ENCODE assay signal across 25 cellular contexts in the genomic region with DNA sequence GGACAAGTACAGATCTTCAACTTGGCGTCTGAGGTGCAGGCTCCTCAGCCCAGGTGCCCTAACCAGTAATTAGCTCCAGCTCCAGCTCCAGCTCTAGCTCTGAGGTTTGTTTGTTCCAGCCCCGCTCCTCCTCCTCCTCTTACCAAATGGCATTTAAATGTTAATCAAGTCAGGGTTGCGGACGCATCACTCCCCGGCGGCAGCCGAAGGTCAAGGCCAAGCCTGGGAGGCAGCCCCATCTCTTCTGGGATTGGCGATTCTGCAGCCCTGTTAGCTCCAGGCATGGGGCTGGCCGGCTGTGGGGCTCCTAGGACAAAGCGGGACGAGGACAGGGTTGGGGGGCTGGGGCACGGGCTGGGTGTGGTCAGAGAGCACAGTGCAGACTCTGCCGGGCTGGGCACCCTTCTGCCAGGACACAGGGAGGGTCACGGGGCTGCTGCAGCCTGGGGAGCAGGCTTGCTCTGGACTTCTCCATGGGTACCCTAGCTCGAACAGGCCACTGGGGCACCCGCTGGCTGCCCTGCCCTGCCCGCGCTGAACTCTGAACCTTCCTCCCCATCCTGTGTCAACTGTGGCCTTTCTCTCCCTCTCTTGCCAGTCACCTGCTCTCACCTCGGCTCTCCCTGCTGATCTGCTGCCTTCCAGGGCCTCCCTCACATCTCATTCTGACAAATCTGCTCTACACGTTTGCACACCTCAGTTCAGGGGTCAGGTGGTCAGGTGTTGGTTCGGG.
DNase-seq lines count a peak whose midpoint lies in the region; ATAC-seq and TF ChIP-seq lines count a peak whose summit lies in the region.
"Had no signal": no experiment of that assay in that cellular context is flagged by ENCODE, and none has a peak within 500 bp of the region (broad histone marks: within the 10 kb centered on the region; RNA-seq: fewer than 3 reads in every experiment).

No MANE protein-coding gene starts in this region.

- H3K4me3 Mint-ChIP-seq in WTC11: peak overlapping the region; percentile 43
- H3K4me3 Mint-ChIP-seq in activated CD4-positive, alpha-beta T cell treated with anti-CD3 and anti-CD28 coated beads for 36 hours: no peak overlapping the region
- H3K4me3 Mint-ChIP-seq: activated naive CD4-positive, alpha-beta T cell treated with anti-CD3 and anti-CD28 coated beads, Interleukin-2, amount 10 ng/mL, durations not matched to agents 7 days and 5 days; activated T-cell treated with anti-CD3 and anti-CD28 coated beads, Interleukin-2, amount 50 U/mL, for 4 hours; naive B cell had no signal

- no peaks in the 10 kb centered on the region for H3K36me3 Mint-ChIP-seq in WTC11
- no peaks in the 10 kb centered on the region for H3K36me3 Mint-ChIP-seq in activated CD4-positive, alpha-beta T cell treated with anti-CD3 and anti-CD28 coated beads for 36 hours (ENCODE audit: low read depth)
- H3K36me3 Mint-ChIP-seq: activated naive CD4-positive, alpha-beta T cell treated with anti-CD3 and anti-CD28 coated beads, Interleukin-2, amount 10 ng/mL, durations not matched to agents 7 days and 5 days; naive B cell had no signal

- DNase-seq in NCI-H748 (lab: John Stamatoyannopoulos, UW; ENCODE audit: unreplicated experiment): peak; percentile 37
- DNase-seq in NCI-H748 treated with DMSO at 0.1 percent for 48 hours (lab: John Stamatoyannopoulos, UW): no peak
- DNase-seq in WTC11 (ENCODE audit: low spot score): peak; percentile 80
- DNase-seq in iPS-NIHi11 (ENCODE audit: low spot score): peak; percentile 61
- DNase-seq in transverse colon: no peak
- DNase-seq in amygdala (lab: John Stamatoyannopoulos, UW): no peak
- no peak for DNase-seq in activated CD4-positive, alpha-beta T cell treated with anti-CD3 and anti-CD28 coated beads for 36 hours
- DNase-seq: activated naive CD4-positive, alpha-beta T cell treated with anti-CD3 and anti-CD28 coated beads, Interleukin-2, amount 10 ng/mL, durations not matched to agents 7 days and 5 days; activated T-cell treated with anti-CD3 and anti-CD28 coated beads, Interleukin-2, amount 50 U/mL, for 4 hours; C1 segment of cervical spinal cord; cerebellar nuclear complex; effector memory CD4-positive, alpha-beta T cell; MM.1S; naive B cell; NCI-H2029 treated with DMSO at 0.1 percent for 48 hours; NCI-H82; Peyer's patch; stimulated activated CD4-positive, alpha-beta T cell treated with anti-CD3 and anti-CD28 coated beads, Interleukin-1b, Interleukin-23, amount 100 ng/mL, for 48 hours; stimulated activated naive CD4-positive, alpha-beta T cell treated with Interleukin-2 at 50 U/mL for 16 hours; T-helper 9 cell; upper lobe of left lung had no signal

- intact Hi-C loops in transverse colon (cut with DNase I; ENCODE audit: low total_unique reads): no loop called here
- intact Hi-C loops in activated CD4-positive, alpha-beta T cell treated with anti-CD3 and anti-CD28 coated beads for 36 hours (cut with DNase I, micrococcal nuclease): no loop called here

- no peak for TF ChIP-seq POLR2A in transverse colon (IDR thresholded peaks at IDR 0.05)

- ATAC-seq in WTC11 (peak; percentile 91), GM21737 (IDR thresholded peaks at IDR 0.05; ENCODE audit: unreplicated experiment) (no peak)
- ATAC-seq in activated CD4-positive, alpha-beta T cell treated with anti-CD3 and anti-CD28 coated beads for 36 hours: no peak
- ATAC-seq: activated T-cell treated with anti-CD3 and anti-CD28 coated beads, Interleukin-2, amount 50 U/mL, for 4 hours had no signal

- no peak overlapping the region for H3K27ac ChIP-seq in transverse colon
- H3K27ac ChIP-seq: ascending aorta, parathyroid adenoma, Peyer's patch, SK-N-MC had no signal

- CTCF ChIA-PET in WTC11 (lab: Charles Lee): interaction anchor here (0.7 to 1.8 kb wide), 14 partner anchors 14 to 343 kb away, joined by 3 to 25 read pairs (median 4); no protein-coding TSS in a partner anchor
- CTCF ChIA-PET in activated CD4-positive, alpha-beta T cell treated with anti-CD3 and anti-CD28 coated beads for 36 hours (lab: Charles Lee): no interaction called here

- TF ChIP-seq EP300 in transverse colon (IDR thresholded peaks at IDR 0.05; ENCODE audit: low read depth): no peak

- peaks cover 100% of the 10 kb centered on the region for H3K27me3 Mint-ChIP-seq in WTC11 (ENCODE audit: low read depth)
- peaks cover 23% of the 10 kb centered on the region for H3K27me3 Mint-ChIP-seq in activated CD4-positive, alpha-beta T cell treated with anti-CD3 and anti-CD28 coated beads for 36 hours

- H3K4me3 ChIP-seq in transverse colon: no peak overlapping the region
- H3K4me3 ChIP-seq: ascending aorta, Peyer's patch, SK-N-MC, upper lobe of left lung had no signal

- peaks cover 26% of the 10 kb centered on the region for H3K4me1 Mint-ChIP-seq in WTC11
- no peaks in the 10 kb centered on the region for H3K4me1 Mint-ChIP-seq in activated CD4-positive, alpha-beta T cell treated with anti-CD3 and anti-CD28 coated beads for 36 hours
- H3K4me1 Mint-ChIP-seq: activated naive CD4-positive, alpha-beta T cell treated with anti-CD3 and anti-CD28 coated beads, Interleukin-2, amount 10 ng/mL, durations not matched to agents 7 days and 5 days; naive B cell had no signal

- H3K27ac Mint-ChIP-seq in WTC11: no peak overlapping the region
- H3K27ac Mint-ChIP-seq in activated CD4-positive, alpha-beta T cell treated with anti-CD3 and anti-CD28 coated beads for 36 hours: no peak overlapping the region
- H3K27ac Mint-ChIP-seq: activated naive CD4-positive, alpha-beta T cell treated with anti-CD3 and anti-CD28 coated beads, Interleukin-2, amount 10 ng/mL, durations not matched to agents 7 days and 5 days; naive B cell had no signal

- H3K36me3 ChIP-seq in transverse colon: no peaks in the 10 kb centered on the region
- H3K36me3 ChIP-seq: ascending aorta, Peyer's patch, upper lobe of left lung had no signal

- H3K9me3 Mint-ChIP-seq in WTC11: no peaks in the 10 kb centered on the region
- no peaks in the 10 kb centered on the region for H3K9me3 Mint-ChIP-seq in activated CD4-positive, alpha-beta T cell treated with anti-CD3 and anti-CD28 coated beads for 36 hours (ENCODE audit: low read depth)
- H3K9me3 Mint-ChIP-seq: activated naive CD4-positive, alpha-beta T cell treated with anti-CD3 and anti-CD28 coated beads, Interleukin-2, amount 10 ng/mL, durations not matched to agents 7 days and 5 days; activated T-cell treated with anti-CD3 and anti-CD28 coated beads, Interleukin-2, amount 50 U/mL, for 4 hours had no signal

- no peaks in the 10 kb centered on the region for H3K4me1 ChIP-seq in transverse colon
- H3K4me1 ChIP-seq: ascending aorta, parathyroid adenoma, Peyer's patch had no signal

- POLR2A ChIA-PET in WTC11 (lab: Charles Lee): interaction anchor here (1.0 kb wide), 1 partner anchor 30 kb away, joined by 3 read pairs; no protein-coding TSS in a partner anchor
- POLR2A ChIA-PET in activated CD4-positive, alpha-beta T cell treated with anti-CD3 and anti-CD28 coated beads for 36 hours (lab: Charles Lee): no interaction called here

- WGBS in transverse colon (ENCODE audit: low coverage in 1 of 2), 2 donors: 37 to 40% methylated on average over 1 to 20 of the region's 21 CpGs

- TF ChIP-seq CTCF in WTC11 (IDR thresholded peaks at IDR 0.05) (no peak), transverse colon (IDR thresholded peaks at IDR 0.05) (no peak)

- no peaks in the 10 kb centered on the region for H3K9me3 ChIP-seq in transverse colon
- H3K9me3 ChIP-seq: ascending aorta, Peyer's patch, upper lobe of left lung had no signal

- H3K27me3 ChIP-seq in transverse colon: peaks cover 23% of the 10 kb centered on the region
- H3K27me3 ChIP-seq: ascending aorta, Peyer's patch, upper lobe of left lung had no signal

- in situ Hi-C loops in transverse colon (cut with MboI; ENCODE audit: low pct_ligation_motif_present in 1 of 4, low pct_unique_long_range_greater_than_20kb in 1 of 4, low sequenced_read_pairs in 3 of 4): loop anchor here in 2 of 4 donors (25.0 kb wide), 3 partner anchors 100 to 175 kb away; no protein-coding TSS in a partner anchor

TF ChIP-seq in WTC11, 78 proteins besides CTCF, POLR2A, EP300 and RAD21 (continues in another document):
- no peak for TF ChIP-seq TEAD4 (CRISPR knock-in tag; IDR thresholded peaks at IDR 0.05)
- TF ChIP-seq, protein P1, sequence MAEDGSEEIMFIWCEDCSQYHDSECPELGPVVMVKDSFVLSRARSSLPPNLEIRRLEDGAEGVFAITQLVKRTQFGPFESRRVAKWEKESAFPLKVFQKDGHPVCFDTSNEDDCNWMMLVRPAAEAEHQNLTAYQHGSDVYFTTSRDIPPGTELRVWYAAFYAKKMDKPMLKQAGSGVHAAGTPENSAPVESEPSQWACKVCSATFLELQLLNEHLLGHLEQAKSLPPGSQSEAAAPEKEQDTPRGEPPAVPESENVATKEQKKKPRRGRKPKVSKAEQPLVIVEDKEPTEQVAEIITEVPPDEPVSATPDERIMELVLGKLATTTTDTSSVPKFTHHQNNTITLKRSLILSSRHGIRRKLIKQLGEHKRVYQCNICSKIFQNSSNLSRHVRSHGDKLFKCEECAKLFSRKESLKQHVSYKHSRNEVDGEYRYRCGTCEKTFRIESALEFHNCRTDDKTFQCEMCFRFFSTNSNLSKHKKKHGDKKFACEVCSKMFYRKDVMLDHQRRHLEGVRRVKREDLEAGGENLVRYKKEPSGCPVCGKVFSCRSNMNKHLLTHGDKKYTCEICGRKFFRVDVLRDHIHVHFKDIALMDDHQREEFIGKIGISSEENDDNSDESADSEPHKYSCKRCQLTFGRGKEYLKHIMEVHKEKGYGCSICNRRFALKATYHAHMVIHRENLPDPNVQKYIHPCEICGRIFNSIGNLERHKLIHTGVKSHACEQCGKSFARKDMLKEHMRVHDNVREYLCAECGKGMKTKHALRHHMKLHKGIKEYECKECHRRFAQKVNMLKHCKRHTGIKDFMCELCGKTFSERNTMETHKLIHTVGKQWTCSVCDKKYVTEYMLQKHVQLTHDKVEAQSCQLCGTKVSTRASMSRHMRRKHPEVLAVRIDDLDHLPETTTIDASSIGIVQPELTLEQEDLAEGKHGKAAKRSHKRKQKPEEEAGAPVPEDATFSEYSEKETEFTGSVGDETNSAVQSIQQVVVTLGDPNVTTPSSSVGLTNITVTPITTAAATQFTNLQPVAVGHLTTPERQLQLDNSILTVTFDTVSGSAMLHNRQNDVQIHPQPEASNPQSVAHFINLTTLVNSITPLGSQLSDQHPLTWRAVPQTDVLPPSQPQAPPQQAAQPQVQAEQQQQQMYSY (CRISPR knock-in tag; IDR thresholded peaks at IDR 0.05): peak; percentile 95

Comparison
In these comparisons a context has a peak if more than half of its experiments do, and no peak if none do; other contexts are left out.
1. DNase-seq: peak in NCI-H748 (single experiment), WTC11 (single experiment) and iPS-NIHi11 (single experiment); none in NCI-H748 treated with DMSO at 0.1 percent for 48 hours (single experiment), transverse colon (single experiment), amygdala (0 of 56) and activated CD4-positive, alpha-beta T cell treated with anti-CD3 and anti-CD28 coated beads for 36 hours (single experiment).